16 cellular contexts compared by ENCODE assay signal in the genomic region with DNA sequence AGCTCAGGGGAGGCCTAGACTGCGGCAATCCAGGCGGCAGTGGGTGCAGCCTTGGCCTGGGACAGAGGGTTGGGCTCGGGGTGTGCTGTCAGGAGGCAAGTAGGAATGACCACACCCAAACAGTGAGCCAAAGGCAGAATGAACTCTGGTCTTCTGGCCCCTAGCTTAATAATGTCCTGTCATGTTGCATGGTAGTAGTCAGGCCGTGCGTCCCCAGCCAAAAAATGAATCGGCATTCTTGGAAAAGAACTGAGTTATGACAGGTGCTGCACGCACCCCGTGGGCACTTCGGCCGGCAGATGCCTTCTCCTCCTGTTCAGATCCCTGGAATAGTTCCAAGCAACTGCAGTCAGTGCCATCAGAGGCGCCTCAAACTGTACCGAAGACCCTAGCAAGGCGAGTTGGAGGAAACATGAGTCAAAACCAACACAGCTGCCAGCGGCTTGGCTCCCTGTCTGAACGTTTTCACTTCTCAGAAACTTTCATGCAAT. TPM values are rescaled to one million over a fixed set of nuclear protein-coding genes. Genes with fewer than 3 reads are reported as not detected.
DNase-seq lines count a peak whose midpoint lies in the region; ATAC-seq and TF ChIP-seq lines count a peak whose summit lies in the region.
"Had no signal": no experiment of that assay in that cellular context is flagged by ENCODE, and none has a peak within 500 bp of the region (broad histone marks: within the 10 kb centered on the region; RNA-seq: fewer than 3 reads in every experiment).

No MANE protein-coding gene starts in this region.

- no peaks in the 10 kb centered on the region for H3K36me3 ChIP-seq in KMS-11 (ENCODE audit: insufficient read depth)
- H3K36me3 ChIP-seq in gastrocnemius medialis: no peaks in the 10 kb centered on the region
- H3K36me3 ChIP-seq: uterus had no signal

- TF ChIP-seq CTCF in KMS-11 (conservative IDR thresholded peaks at IDR 0.05; ENCODE audit: low read depth, low read length) (no peak), gastrocnemius medialis (IDR thresholded peaks at IDR 0.05 in 4 of 5, conservative IDR thresholded peaks at IDR 0.05 in 1 of 5) (no peak)

- H4K20me1 ChIP-seq in KMS-11 (ENCODE audit: insufficient read depth): no peaks in the 10 kb centered on the region

- no peaks in the 10 kb centered on the region for H3K9me3 ChIP-seq in gastrocnemius medialis
- H3K9me3 ChIP-seq: esophagus squamous epithelium, uterus had no signal

- intact Hi-C loops in gastrocnemius medialis (cut with DNase I; ENCODE audit: low total_unique reads): no loop called here

- no peaks in the 10 kb centered on the region for H3K79me2 ChIP-seq in KMS-11 (ENCODE audit: insufficient read depth, low read depth)
- H3K79me2 ChIP-seq: hepatocyte had no signal

- ATAC-seq in gastrocnemius medialis: peak; percentile 64 to 80
- no peak for ATAC-seq in GM21447 (IDR thresholded peaks at IDR 0.05; ENCODE audit: unreplicated experiment)
- ATAC-seq: natural killer cell treated with Interleukin-12 subunit alpha and Interleukin-12 subunit beta and Interleukin-15 and Interleukin-18, amount 100 ng/mL, for 72 hours; stimulated activated effector memory CD8-positive, alpha-beta T cell treated with anti-CD3 and anti-CD28 coated beads, Interleukin-12 subunit alpha, Interleukin-12 subunit beta, amount 100 ng/mL, for 72 hours had no signal

- in situ Hi-C loops in gastrocnemius medialis (cut with MboI; ENCODE audit: low sequenced_read_pairs in 4 of 4): no loop called here

- peak; percentile 97 for DNase-seq in NCI-H2171 treated with DMSO at 0.1 percent for 48 hours (lab: John Stamatoyannopoulos, UW)
- peak; percentile 81 for DNase-seq in cerebellar cortex (ENCODE audit: low spot score)
- peak; percentile 6 to 56 for DNase-seq in gastrocnemius medialis
- no peak for DNase-seq in activated T-cell treated with anti-CD3 and anti-CD28 coated beads, Interleukin-2, amount 50 U/mL, for 1 hour
- no peak for DNase-seq in Kasumi-1 (lab: John Stamatoyannopoulos, UW)
- DNase-seq: activated CD4-positive, alpha-beta T cell treated with anti-CD3 and anti-CD28 coated beads for 1 hour; esophagus squamous epithelium; left ventricle myocardium inferior; retina; stimulated activated CD4-positive, alpha-beta T cell treated with anti-CD3 and anti-CD28 coated beads, Interleukin-4, amount 100 ng/mL, for 24 hours; uterus had no signal

- H3K4me3 ChIP-seq in KMS-11 (IDR thresholded peaks at IDR 0.05; ENCODE audit: insufficient read depth, low read depth, low read length) (no peak overlapping the region), gastrocnemius medialis (no peak overlapping the region)
- H3K4me3 ChIP-seq: esophagus squamous epithelium, hepatocyte, left ventricle myocardium inferior, uterus had no signal

- no peaks in the 10 kb centered on the region for H3K27me3 ChIP-seq in KMS-11 (ENCODE audit: insufficient read depth, low read depth)
- H3K27me3 ChIP-seq in gastrocnemius medialis: no peaks in the 10 kb centered on the region
- H3K27me3 ChIP-seq: esophagus squamous epithelium, hepatocyte, uterus had no signal

- H3K9ac ChIP-seq in KMS-11: no peak overlapping the region

- H3K27ac ChIP-seq in KMS-11 (no peak overlapping the region), gastrocnemius medialis (peak overlapping the region in 2 of 4 donors; percentile 54 to 56)
- H3K27ac ChIP-seq: esophagus squamous epithelium, hepatocyte, left ventricle myocardium inferior, uterus had no signal

- H3K4me1 ChIP-seq in KMS-11 (ENCODE audit: low read depth, poor library complexity, severe bottlenecking) (peaks cover 48% of the 10 kb centered on the region), gastrocnemius medialis (peaks cover 6 to 8% of the 10 kb centered on the region in 2 donors)
- H3K4me1 ChIP-seq: uterus had no signal

- TF ChIP-seq POLR2A in gastrocnemius medialis (IDR thresholded peaks at IDR 0.05): no peak

- H3K4me2 ChIP-seq in KMS-11: peak overlapping the region; percentile 63; the same call in 1 of the 2 replicates
- H3K4me2 ChIP-seq: hepatocyte had no signal

- no peak overlapping the region for H2AFZ ChIP-seq in KMS-11 (ENCODE audit: low read depth)
- H2AFZ ChIP-seq: hepatocyte had no signal

RNA-seq across cellular contexts. Expression of a gene that starts 55.9 kb away (rescaled TPM):
- total RNA-seq in gastrocnemius medialis: 1 to 10 TPM; 1.6 to 3.3 (median 2.6) TPM

RNA-seq across cellular contexts. Expression of a gene that starts 56.9 kb away (rescaled TPM):
- 10 to 100 TPM in 2 of 4 donors, 1 to 10 TPM in 2; 8.9 to 14.2 (median 10.1) TPM for total RNA-seq in gastrocnemius medialis

Comparison
In these comparisons a context has a peak if more than half of its experiments do, and no peak if none do; other contexts are left out.
1. DNase-seq: peak in NCI-H2171 treated with DMSO at 0.1 percent for 48 hours (single experiment), cerebellar cortex (single experiment) and gastrocnemius medialis (2 of 2); none in activated T-cell treated with anti-CD3 and anti-CD28 coated beads, Interleukin-2, amount 50 U/mL, for 1 hour (single experiment) and Kasumi-1 (0 of 2).